1 cellular context compared by ENCODE assay signal in the genomic region with DNA sequence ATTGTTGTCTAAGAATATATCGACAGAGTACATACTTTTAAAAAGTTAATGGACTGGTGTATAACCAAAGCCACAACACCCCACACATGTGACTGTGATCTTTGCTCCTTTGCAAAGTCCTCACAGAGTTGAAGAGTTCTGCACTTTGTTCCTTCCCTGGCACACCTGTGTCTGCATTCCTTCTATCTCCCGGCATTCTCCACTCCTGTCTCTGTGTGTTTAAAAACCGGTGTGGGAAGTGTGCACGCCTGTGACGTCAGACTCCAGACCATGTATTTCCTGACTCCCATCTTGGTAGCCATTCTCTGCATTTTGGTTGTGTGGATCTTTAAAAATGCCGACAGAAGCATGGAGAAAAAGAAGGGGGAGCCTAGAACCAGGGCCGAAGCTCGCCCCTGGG.
TF ChIP-seq lines count a peak whose summit lies in the region.

A gene with protein sequence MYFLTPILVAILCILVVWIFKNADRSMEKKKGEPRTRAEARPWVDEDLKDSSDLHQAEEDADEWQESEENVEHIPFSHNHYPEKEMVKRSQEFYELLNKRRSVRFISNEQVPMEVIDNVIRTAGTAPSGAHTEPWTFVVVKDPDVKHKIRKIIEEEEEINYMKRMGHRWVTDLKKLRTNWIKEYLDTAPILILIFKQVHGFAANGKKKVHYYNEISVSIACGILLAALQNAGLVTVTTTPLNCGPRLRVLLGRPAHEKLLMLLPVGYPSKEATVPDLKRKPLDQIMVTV (plus strand): TSS at position 251 of the 400 bp plus-strand sequence. CDS start 20 bp downstream, at position 271.

TF ChIP-seq in HepG2, 621 proteins besides CTCF, POLR2A, EP300 and RAD21 (continues in another document):
- TF ChIP-seq ZBTB21 (CRISPR knock-in tag; IDR thresholded peaks at IDR 0.05) (peak; percentile 57; the same call in 1 of the 2 replicates), RNF2 (conservative IDR thresholded peaks at IDR 0.05; ENCODE audit: low read depth) (no peak), ZEB1 (IDR thresholded peaks at IDR 0.05; ENCODE audit: insufficient replicate concordance, low read depth) (peak; percentile 78), SOX13 (IDR thresholded peaks at IDR 0.05) (no peak), SOX13 (CRISPR knock-in tag; conservative IDR thresholded peaks at IDR 0.05 in 1 of 2, IDR thresholded peaks at IDR 0.05 in 1 of 2) (no peak), ZNF619 (CRISPR knock-in tag; IDR thresholded peaks at IDR 0.05) (no peak), DMAP1 (CRISPR knock-in tag; IDR thresholded peaks at IDR 0.05) (no peak), MAF1 (CRISPR knock-in tag; IDR thresholded peaks at IDR 0.05; ENCODE audit: borderline replicate concordance) (no peak), MBNL3 (CRISPR knock-in tag; conservative IDR thresholded peaks at IDR 0.05) (no peak), SMARCE1 (IDR thresholded peaks at IDR 0.05; ENCODE audit: borderline replicate concordance) (no peak), ZSCAN20 (CRISPR knock-in tag; IDR thresholded peaks at IDR 0.05; ENCODE audit: borderline replicate concordance) (no peak), GABPA (IDR thresholded peaks at IDR 0.05; ENCODE audit: low read depth, low read length) (0 out of 2 replicates have a peak, but pooled peaks have one; percentile 6), GABPA (CRISPR knock-in tag; IDR thresholded peaks at IDR 0.05; ENCODE audit: low read depth) (peak; percentile 60), HOXA5 (CRISPR knock-in tag; IDR thresholded peaks at IDR 0.05) (no peak), MLLT10 (CRISPR knock-in tag; IDR thresholded peaks at IDR 0.05) (no peak), HNF4G (IDR thresholded peaks at IDR 0.05; ENCODE audit: borderline replicate concordance, low read depth, low read length) (peak; percentile 65), HNF4G (CRISPR knock-in tag; IDR thresholded peaks at IDR 0.05; ENCODE audit: borderline replicate concordance, low read depth) (no peak), POGZ (CRISPR knock-in tag; IDR thresholded peaks at IDR 0.05) (no peak; the same call in 1 of the 2 replicates), ARNTL (CRISPR knock-in tag; IDR thresholded peaks at IDR 0.05) (no peak), FOXA3 (CRISPR knock-in tag; IDR thresholded peaks at IDR 0.05) (no peak), LCORL (IDR thresholded peaks at IDR 0.05) (no peak), LCORL (CRISPR knock-in tag; IDR thresholded peaks at IDR 0.05) (0 out of 2 replicates have a peak, but pooled peaks have one; percentile 10), PAX8 (CRISPR knock-in tag; IDR thresholded peaks at IDR 0.05; ENCODE audit: borderline replicate concordance) (no peak), CENPX (CRISPR knock-in tag; IDR thresholded peaks at IDR 0.05) (no peak), GABPB1 (CRISPR knock-in tag; IDR thresholded peaks at IDR 0.05) (peak; percentile 38; the same call in 1 of the 2 replicates), ZNF432 (CRISPR knock-in tag; IDR thresholded peaks at IDR 0.05; ENCODE audit: borderline replicate concordance) (no peak), KDM6A (CRISPR knock-in tag; IDR thresholded peaks at IDR 0.05; ENCODE audit: low read depth) (no peak), HHEX (CRISPR knock-in tag; IDR thresholded peaks at IDR 0.05) (no peak), ZFP37 (CRISPR knock-in tag; IDR thresholded peaks at IDR 0.05; ENCODE audit: borderline replicate concordance) (no peak), ATF7-NPFF (CRISPR knock-in tag; IDR thresholded peaks at IDR 0.05; ENCODE audit: low read depth) (no peak), SIX1 (CRISPR knock-in tag; IDR thresholded peaks at IDR 0.05; ENCODE audit: borderline replicate concordance) (no peak), HOXA9 (CRISPR knock-in tag; IDR thresholded peaks at IDR 0.05; ENCODE audit: borderline replicate concordance) (no peak), ZFP1 (CRISPR knock-in tag; IDR thresholded peaks at IDR 0.05) (no peak), ELF1 (CRISPR knock-in tag; IDR thresholded peaks at IDR 0.05) (peak; percentile 27; the same call in 1 of the 2 replicates), KLF9 (CRISPR knock-in tag; IDR thresholded peaks at IDR 0.05; ENCODE audit: low read depth) (no peak), ZMAT3 (CRISPR knock-in tag; conservative IDR thresholded peaks at IDR 0.05) (no peak), ATF7 (IDR thresholded peaks at IDR 0.05) (peak; percentile 18; the same call in 1 of the 2 replicates), ATF7 (CRISPR knock-in tag; IDR thresholded peaks at IDR 0.05) (no peak)
- TF ChIP-seq, protein P1, sequence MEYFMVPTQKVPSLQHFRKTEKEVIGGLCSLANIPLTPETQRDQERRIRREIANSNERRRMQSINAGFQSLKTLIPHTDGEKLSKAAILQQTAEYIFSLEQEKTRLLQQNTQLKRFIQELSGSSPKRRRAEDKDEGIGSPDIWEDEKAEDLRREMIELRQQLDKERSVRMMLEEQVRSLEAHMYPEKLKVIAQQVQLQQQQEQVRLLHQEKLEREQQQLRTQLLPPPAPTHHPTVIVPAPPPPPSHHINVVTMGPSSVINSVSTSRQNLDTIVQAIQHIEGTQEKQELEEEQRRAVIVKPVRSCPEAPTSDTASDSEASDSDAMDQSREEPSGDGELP (IDR thresholded peaks at IDR 0.05; ENCODE audit: borderline replicate concordance, low read depth): peak; percentile 31; the same call in 1 of the 2 replicates
- TF ChIP-seq, protein P2, sequence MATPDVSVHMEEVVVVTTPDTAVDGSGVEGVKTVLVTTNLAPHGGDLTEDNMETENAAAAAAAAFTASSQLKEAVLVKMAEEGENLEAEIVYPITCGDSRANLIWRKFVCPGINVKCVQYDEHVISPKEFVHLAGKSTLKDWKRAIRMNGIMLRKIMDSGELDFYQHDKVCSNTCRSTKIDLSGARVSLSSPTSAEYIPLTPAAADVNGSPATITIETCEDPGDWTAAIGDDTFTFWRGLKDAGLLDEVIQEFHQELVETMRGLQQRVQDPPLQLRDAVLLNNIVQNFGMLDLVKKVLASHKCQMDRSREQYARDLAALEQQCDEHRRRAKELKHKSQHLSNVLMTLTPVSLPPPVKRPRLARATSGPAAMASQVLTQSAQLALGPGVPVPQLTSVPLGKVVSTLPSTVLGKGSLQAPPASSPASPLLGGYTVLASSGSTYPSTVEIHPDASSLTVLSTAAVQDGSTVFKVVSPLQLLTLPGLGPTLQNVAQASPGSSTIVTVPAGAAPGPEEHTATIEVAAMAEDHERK (CRISPR knock-in tag; IDR thresholded peaks at IDR 0.05; ENCODE audit: low read depth): no peak
- TF ChIP-seq, protein P3, sequence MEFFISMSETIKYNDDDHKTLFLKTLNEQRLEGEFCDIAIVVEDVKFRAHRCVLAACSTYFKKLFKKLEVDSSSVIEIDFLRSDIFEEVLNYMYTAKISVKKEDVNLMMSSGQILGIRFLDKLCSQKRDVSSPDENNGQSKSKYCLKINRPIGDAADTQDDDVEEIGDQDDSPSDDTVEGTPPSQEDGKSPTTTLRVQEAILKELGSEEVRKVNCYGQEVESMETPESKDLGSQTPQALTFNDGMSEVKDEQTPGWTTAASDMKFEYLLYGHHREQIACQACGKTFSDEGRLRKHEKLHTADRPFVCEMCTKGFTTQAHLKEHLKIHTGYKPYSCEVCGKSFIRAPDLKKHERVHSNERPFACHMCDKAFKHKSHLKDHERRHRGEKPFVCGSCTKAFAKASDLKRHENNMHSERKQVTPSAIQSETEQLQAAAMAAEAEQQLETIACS (CRISPR knock-in tag; IDR thresholded peaks at IDR 0.05): no peak
- TF ChIP-seq, protein P4, sequence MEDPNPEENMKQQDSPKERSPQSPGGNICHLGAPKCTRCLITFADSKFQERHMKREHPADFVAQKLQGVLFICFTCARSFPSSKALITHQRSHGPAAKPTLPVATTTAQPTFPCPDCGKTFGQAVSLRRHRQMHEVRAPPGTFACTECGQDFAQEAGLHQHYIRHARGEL (CRISPR knock-in tag; IDR thresholded peaks at IDR 0.05): no peak
- TF ChIP-seq, protein P5, sequence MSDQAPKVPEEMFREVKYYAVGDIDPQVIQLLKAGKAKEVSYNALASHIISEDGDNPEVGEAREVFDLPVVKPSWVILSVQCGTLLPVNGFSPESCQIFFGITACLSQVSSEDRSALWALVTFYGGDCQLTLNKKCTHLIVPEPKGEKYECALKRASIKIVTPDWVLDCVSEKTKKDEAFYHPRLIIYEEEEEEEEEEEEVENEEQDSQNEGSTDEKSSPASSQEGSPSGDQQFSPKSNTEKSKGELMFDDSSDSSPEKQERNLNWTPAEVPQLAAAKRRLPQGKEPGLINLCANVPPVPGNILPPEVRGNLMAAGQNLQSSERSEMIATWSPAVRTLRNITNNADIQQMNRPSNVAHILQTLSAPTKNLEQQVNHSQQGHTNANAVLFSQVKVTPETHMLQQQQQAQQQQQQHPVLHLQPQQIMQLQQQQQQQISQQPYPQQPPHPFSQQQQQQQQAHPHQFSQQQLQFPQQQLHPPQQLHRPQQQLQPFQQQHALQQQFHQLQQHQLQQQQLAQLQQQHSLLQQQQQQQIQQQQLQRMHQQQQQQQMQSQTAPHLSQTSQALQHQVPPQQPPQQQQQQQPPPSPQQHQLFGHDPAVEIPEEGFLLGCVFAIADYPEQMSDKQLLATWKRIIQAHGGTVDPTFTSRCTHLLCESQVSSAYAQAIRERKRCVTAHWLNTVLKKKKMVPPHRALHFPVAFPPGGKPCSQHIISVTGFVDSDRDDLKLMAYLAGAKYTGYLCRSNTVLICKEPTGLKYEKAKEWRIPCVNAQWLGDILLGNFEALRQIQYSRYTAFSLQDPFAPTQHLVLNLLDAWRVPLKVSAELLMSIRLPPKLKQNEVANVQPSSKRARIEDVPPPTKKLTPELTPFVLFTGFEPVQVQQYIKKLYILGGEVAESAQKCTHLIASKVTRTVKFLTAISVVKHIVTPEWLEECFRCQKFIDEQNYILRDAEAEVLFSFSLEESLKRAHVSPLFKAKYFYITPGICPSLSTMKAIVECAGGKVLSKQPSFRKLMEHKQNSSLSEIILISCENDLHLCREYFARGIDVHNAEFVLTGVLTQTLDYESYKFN (CRISPR knock-in tag; conservative IDR thresholded peaks at IDR 0.05): peak; percentile 62; the same call in 1 of the 2 replicates
- TF ChIP-seq, protein P6, sequence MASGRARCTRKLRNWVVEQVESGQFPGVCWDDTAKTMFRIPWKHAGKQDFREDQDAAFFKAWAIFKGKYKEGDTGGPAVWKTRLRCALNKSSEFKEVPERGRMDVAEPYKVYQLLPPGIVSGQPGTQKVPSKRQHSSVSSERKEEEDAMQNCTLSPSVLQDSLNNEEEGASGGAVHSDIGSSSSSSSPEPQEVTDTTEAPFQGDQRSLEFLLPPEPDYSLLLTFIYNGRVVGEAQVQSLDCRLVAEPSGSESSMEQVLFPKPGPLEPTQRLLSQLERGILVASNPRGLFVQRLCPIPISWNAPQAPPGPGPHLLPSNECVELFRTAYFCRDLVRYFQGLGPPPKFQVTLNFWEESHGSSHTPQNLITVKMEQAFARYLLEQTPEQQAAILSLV (CRISPR knock-in tag; IDR thresholded peaks at IDR 0.05; ENCODE audit: borderline replicate concordance): no peak
- TF ChIP-seq, protein P7, sequence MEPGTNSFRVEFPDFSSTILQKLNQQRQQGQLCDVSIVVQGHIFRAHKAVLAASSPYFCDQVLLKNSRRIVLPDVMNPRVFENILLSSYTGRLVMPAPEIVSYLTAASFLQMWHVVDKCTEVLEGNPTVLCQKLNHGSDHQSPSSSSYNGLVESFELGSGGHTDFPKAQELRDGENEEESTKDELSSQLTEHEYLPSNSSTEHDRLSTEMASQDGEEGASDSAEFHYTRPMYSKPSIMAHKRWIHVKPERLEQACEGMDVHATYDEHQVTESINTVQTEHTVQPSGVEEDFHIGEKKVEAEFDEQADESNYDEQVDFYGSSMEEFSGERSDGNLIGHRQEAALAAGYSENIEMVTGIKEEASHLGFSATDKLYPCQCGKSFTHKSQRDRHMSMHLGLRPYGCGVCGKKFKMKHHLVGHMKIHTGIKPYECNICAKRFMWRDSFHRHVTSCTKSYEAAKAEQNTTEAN (CRISPR knock-in tag; conservative IDR thresholded peaks at IDR 0.05): peak; percentile 95
- TF ChIP-seq, protein P8, sequence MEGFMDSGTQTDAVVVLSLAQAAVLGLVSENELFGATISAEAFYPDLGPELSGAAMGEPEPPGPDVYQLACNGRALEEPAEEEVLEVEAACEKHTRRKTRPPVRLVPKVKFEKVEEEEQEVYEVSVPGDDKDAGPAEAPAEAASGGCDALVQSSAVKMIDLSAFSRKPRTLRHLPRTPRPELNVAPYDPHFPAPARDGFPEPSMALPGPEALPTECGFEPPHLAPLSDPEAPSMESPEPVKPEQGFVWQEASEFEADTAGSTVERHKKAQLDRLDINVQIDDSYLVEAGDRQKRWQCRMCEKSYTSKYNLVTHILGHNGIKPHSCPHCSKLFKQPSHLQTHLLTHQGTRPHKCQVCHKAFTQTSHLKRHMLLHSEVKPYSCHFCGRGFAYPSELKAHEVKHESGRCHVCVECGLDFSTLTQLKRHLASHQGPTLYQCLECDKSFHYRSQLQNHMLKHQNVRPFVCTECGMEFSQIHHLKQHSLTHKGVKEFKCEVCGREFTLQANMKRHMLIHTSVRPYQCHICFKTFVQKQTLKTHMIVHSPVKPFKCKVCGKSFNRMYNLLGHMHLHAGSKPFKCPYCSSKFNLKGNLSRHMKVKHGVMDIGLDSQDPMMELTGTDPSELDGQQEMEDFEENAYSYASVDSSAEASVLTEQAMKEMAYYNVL (CRISPR knock-in tag; IDR thresholded peaks at IDR 0.05; ENCODE audit: borderline replicate concordance): no peak
- TF ChIP-seq, protein P9, sequence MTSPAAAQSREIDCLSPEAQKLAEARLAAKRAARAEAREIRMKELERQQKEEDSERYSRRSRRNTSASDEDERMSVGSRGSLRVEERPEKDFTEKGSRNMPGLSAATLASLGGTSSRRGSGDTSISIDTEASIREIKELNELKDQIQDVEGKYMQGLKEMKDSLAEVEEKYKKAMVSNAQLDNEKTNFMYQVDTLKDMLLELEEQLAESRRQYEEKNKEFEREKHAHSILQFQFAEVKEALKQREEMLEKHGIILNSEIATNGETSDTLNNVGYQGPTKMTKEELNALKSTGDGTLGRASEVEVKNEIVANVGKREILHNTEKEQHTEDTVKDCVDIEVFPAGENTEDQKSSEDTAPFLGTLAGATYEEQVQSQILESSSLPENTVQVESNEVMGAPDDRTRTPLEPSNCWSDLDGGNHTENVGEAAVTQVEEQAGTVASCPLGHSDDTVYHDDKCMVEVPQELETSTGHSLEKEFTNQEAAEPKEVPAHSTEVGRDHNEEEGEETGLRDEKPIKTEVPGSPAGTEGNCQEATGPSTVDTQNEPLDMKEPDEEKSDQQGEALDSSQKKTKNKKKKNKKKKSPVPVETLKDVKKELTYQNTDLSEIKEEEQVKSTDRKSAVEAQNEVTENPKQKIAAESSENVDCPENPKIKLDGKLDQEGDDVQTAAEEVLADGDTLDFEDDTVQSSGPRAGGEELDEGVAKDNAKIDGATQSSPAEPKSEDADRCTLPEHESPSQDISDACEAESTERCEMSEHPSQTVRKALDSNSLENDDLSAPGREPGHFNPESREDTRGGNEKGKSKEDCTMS (CRISPR knock-in tag; conservative IDR thresholded peaks at IDR 0.05): no peak
